ENCODE assay signal across 8 cellular contexts in genomic region chr11:61817471-61818202, GRCh38. TPM values are rescaled to one million over a fixed set of nuclear protein-coding genes. Genes with fewer than 3 reads are reported as not detected.
DNase-seq lines count a peak whose midpoint lies in the region; ATAC-seq and TF ChIP-seq lines count a peak whose summit lies in the region.

No MANE protein-coding gene starts in this region.

- no peak for DNase-seq in activated naive CD4-positive, alpha-beta T cell treated with anti-CD3 and anti-CD28 coated beads for 36 hours
- no peak for DNase-seq in activated naive CD4-positive, alpha-beta T cell treated with Interleukin-2 at 50 U/mL for 16 hours
- DNase-seq in adipocyte (ENCODE audit: low read depth): peak; percentile 24
- peak in 1 of 2 donors; percentile 18 for DNase-seq in left lung
- no peak for DNase-seq in upper lobe of left lung
- DNase-seq in stimulated activated CD4-positive, alpha-beta T cell treated with anti-CD3 and anti-CD28 coated beads, Interleukin-1b, Interleukin-23, amount 100 ng/mL, for 48 hours: no peak
- DNase-seq in NCI-H774 (lab: John Stamatoyannopoulos, UW): no peak

- H3K4me3 ChIP-seq in adipocyte (ENCODE audit: low read length) (peak overlapping the region; percentile 97), left lung (peak overlapping the region; percentile 54 to 68), upper lobe of left lung (peak overlapping the region in 3 of 4 donors; percentile 72 to 84 (median 73))

- peaks cover 13% of the 10 kb centered on the region for H3K36me3 ChIP-seq in adipocyte (ENCODE audit: control insufficient read depth, insufficient read depth, low read length, severe bottlenecking)
- H3K36me3 ChIP-seq in left lung: peaks cover 0 to 2% of the 10 kb centered on the region in 2 donors
- H3K36me3 ChIP-seq in upper lobe of left lung: peaks cover 0 to 4% (median 2%) of the 10 kb centered on the region in 4 donors

- H3K4me3 Mint-ChIP-seq in activated naive CD4-positive, alpha-beta T cell treated with anti-CD3 and anti-CD28 coated beads for 36 hours: peak overlapping the region; percentile 70

- TF ChIP-seq POLR2A in upper lobe of left lung (IDR thresholded peaks at IDR 0.05): no peak

- CTCF ChIA-PET in activated naive CD4-positive, alpha-beta T cell treated with anti-CD3 and anti-CD28 coated beads for 36 hours (lab: Charles Lee): interaction anchor here (0.6 to 3.4 kb wide), 3 partner anchors 9 to 137 kb away, joined by 3 to 13 read pairs (median 3); partner anchors contain the start of genes DAGLA and FADS2

- H3K9me3 Mint-ChIP-seq in activated naive CD4-positive, alpha-beta T cell treated with anti-CD3 and anti-CD28 coated beads for 36 hours: no peaks in the 10 kb centered on the region

- no peak for TF ChIP-seq EP300 in upper lobe of left lung (IDR thresholded peaks at IDR 0.05)

- WGBS in upper lobe of left lung, 2 donors: 58 to 71% methylated on average over 6 of the region's 6 CpGs

- peak overlapping the region; percentile 95 to 97 for H3K27ac ChIP-seq in left lung
- H3K27ac ChIP-seq in upper lobe of left lung: peak overlapping the region; percentile 97 to 99 (median 98)

- peaks cover 5% of the 10 kb centered on the region for H3K36me3 Mint-ChIP-seq in activated naive CD4-positive, alpha-beta T cell treated with anti-CD3 and anti-CD28 coated beads for 36 hours (ENCODE audit: low read depth)

- ATAC-seq in left lung: no peak
- ATAC-seq in upper lobe of left lung (ENCODE audit: low FRiP score in 2 of 2): no peak
- ATAC-seq in GM19023 (IDR thresholded peaks at IDR 0.05; ENCODE audit: unreplicated experiment): no peak

- peak overlapping the region; percentile 99 for H3K9ac ChIP-seq in adipocyte (ENCODE audit: low read length)

- peaks cover 26% of the 10 kb centered on the region for H3K27me3 Mint-ChIP-seq in activated naive CD4-positive, alpha-beta T cell treated with anti-CD3 and anti-CD28 coated beads for 36 hours (ENCODE audit: low read depth)

- H3K4me1 Mint-ChIP-seq in activated naive CD4-positive, alpha-beta T cell treated with anti-CD3 and anti-CD28 coated beads for 36 hours (ENCODE audit: low read depth): peaks cover 10% of the 10 kb centered on the region

- TF ChIP-seq CTCF in left lung (IDR thresholded peaks at IDR 0.05) (no peak), upper lobe of left lung (IDR thresholded peaks at IDR 0.05) (no peak)

- H3K4me1 ChIP-seq in adipocyte (ENCODE audit: control insufficient read depth, insufficient read depth, low read length) (peaks cover 45% of the 10 kb centered on the region), left lung (peaks cover 3 to 27% of the 10 kb centered on the region in 2 donors), upper lobe of left lung (peaks cover 5 to 27% (median 10%) of the 10 kb centered on the region in 4 donors)

- no peak overlapping the region for H3K27ac Mint-ChIP-seq in activated naive CD4-positive, alpha-beta T cell treated with anti-CD3 and anti-CD28 coated beads for 36 hours

- H3K27me3 ChIP-seq in adipocyte (replicated peaks; ENCODE audit: control insufficient read depth, insufficient read depth, low read length): no peaks in the 10 kb centered on the region
- H3K27me3 ChIP-seq in left lung: peaks cover 0 to 28% of the 10 kb centered on the region in 2 donors
- H3K27me3 ChIP-seq in upper lobe of left lung: no peaks in the 10 kb centered on the region

- H3K9me3 ChIP-seq in adipocyte (ENCODE audit: control insufficient read depth, low read length) (no peaks in the 10 kb centered on the region), left lung (no peaks in the 10 kb centered on the region), upper lobe of left lung (no peaks in the 10 kb centered on the region)

- intact Hi-C loops in activated naive CD4-positive, alpha-beta T cell treated with anti-CD3 and anti-CD28 coated beads for 36 hours (cut with micrococcal nuclease): loop anchor here (2.0 to 5.0 kb wide), 3 partner anchors 17 to 155 kb away; partner anchors contain the start of gene MYRF
- intact Hi-C loops in left lung (cut with DNase I): no loop called here

RNA-seq across cellular contexts. Expression of gene FADS1, which starts 0.8 kb away (rescaled TPM):
- 10 to 100 TPM; 12.1 to 12.8 TPM for total RNA-seq in activated naive CD4-positive, alpha-beta T cell treated with anti-CD3 and anti-CD28 coated beads for 36 hours
- 100 to 1,000 TPM in 1 of 2 donors, 10 to 100 TPM in 1; 51.9 to 161 TPM for total RNA-seq in left lung
- total RNA-seq in upper lobe of left lung: 10 to 100 TPM; 38.8 to 63.7 (median 53.2) TPM

RNA-seq across cellular contexts. Expression of gene FADS2, which starts 10.5 kb away (rescaled TPM):
- total RNA-seq in activated naive CD4-positive, alpha-beta T cell treated with anti-CD3 and anti-CD28 coated beads for 36 hours: 10 to 100 TPM; 32.1 to 34.1 TPM
- total RNA-seq in left lung (100 to 1,000 TPM; 153 to 295 TPM), upper lobe of left lung (10 to 100 TPM; 13.5 to 92.5 (median 50.7) TPM)

RNA-seq across cellular contexts. Expression of gene FEN1, which starts 24.9 kb away (rescaled TPM):
- 10 to 100 TPM; 74.7 to 75.9 TPM for total RNA-seq in activated naive CD4-positive, alpha-beta T cell treated with anti-CD3 and anti-CD28 coated beads for 36 hours
- total RNA-seq in left lung (10 to 100 TPM; 13.9 to 23.1 TPM), upper lobe of left lung (1 to 10 TPM; 6.0 to 9.1 (median 7.0) TPM)

RNA-seq across cellular contexts. Expression of gene TMEM258, which starts 25.2 kb away (rescaled TPM):
- 100 to 1,000 TPM; 166 to 167 TPM for total RNA-seq in activated naive CD4-positive, alpha-beta T cell treated with anti-CD3 and anti-CD28 coated beads for 36 hours
- total RNA-seq in left lung (100 to 1,000 TPM; 129 to 136 TPM), upper lobe of left lung (100 to 1,000 TPM in 1 of 6 donors, 10 to 100 TPM in 4, 1 to 10 TPM in 1; 8.4 to 106 (median 34.9) TPM)
